10 cellular contexts compared by ENCODE assay signal in the genomic region with DNA sequence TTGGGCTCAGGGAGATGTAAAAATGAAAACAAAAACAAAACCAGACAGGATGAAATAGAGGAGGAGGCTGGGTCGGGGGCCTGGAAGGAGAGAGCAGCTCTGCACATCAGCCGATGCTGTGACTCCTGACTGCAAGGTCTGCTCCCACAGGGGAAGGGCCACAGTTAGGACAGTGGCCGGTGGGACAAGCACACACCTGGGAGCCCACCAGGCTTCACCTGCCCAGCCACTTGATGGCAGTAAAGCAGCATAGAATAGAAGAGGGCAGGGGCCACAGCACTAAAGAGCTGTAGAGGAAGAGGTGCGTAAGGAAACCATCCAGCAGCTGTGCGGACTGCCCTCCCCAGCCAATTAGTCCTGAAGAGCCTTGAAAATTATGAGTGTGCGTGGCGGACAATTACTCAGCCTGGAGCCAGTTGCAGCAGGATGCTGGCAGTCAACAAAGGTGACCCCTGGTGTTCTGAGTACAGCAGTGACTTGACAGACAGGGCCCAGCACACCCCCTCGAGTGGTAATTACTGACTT. TPM values are rescaled to one million over a fixed set of nuclear protein-coding genes. Genes with fewer than 3 reads are reported as not detected.
DNase-seq lines count a peak whose midpoint lies in the region; ATAC-seq and TF ChIP-seq lines count a peak whose summit lies in the region.
"Had no signal": no experiment of that assay in that cellular context is flagged by ENCODE, and none has a peak within 500 bp of the region (broad histone marks: within the 10 kb centered on the region; RNA-seq: fewer than 3 reads in every experiment).

No MANE protein-coding gene starts in this region.

- H3K36me3 ChIP-seq in HEK293 (ENCODE audit: control insufficient read depth in 2 of 2, insufficient read depth in 1 of 2, low read length in 2 of 2): no peaks in the 10 kb centered on the region
- H3K36me3 ChIP-seq in SJCRH30: no peaks in the 10 kb centered on the region
- H3K36me3 ChIP-seq in hepatocyte (replicated peaks; ENCODE audit: insufficient read depth, low read depth): no peaks in the 10 kb centered on the region
- H3K36me3 ChIP-seq: vagina had no signal

- H3K4me3 ChIP-seq in HEK293 (ENCODE audit: low read depth, low read length) (no peak overlapping the region), SJCRH30 (no peak overlapping the region), hepatocyte (no peak overlapping the region)
- H3K4me3 ChIP-seq: vagina had no signal

- H2AFZ ChIP-seq in hepatocyte: no peak overlapping the region

- 70% methylated on average over 8 of the region's 8 CpGs for WGBS in hepatocyte (ENCODE audit: low lambda C conversion rate, missing lambda C conversion rate)

- H3K9me2 ChIP-seq in hepatocyte (replicated peaks; ENCODE audit: insufficient read depth): no peaks in the 10 kb centered on the region

- CTCF ChIA-PET in HEK293 (lab: Yijun Ruan, JAX): interaction anchor here (0.6 to 1.6 kb wide), 10 partner anchors 29 to 1134 kb away, joined by 3 to 7 read pairs (median 4); a partner anchor contains a TSS

- H3K27ac ChIP-seq in 22Rv1 (no peak overlapping the region), HEK293 (ENCODE audit: extremely low read depth, low read depth, low read length) (no peak overlapping the region), SJCRH30 (peak overlapping the region; percentile 72), hepatocyte (peak overlapping the region; percentile 57)
- H3K27ac ChIP-seq: vagina had no signal

- no peaks in the 10 kb centered on the region for H3K9me3 ChIP-seq in HEK293 (ENCODE audit: control insufficient read depth, insufficient read depth, low read depth, low read length)
- H3K9me3 ChIP-seq in SJCRH30 (replicated peaks): no peaks in the 10 kb centered on the region
- no peaks in the 10 kb centered on the region for H3K9me3 ChIP-seq in hepatocyte (ENCODE audit: low read depth)
- H3K9me3 ChIP-seq: vagina had no signal

- H3K4me1 ChIP-seq in HEK293 (ENCODE audit: control insufficient read depth, insufficient read depth, low read length) (no peaks in the 10 kb centered on the region; the same call in 1 of the 2 replicates), SJCRH30 (peaks cover 53% of the 10 kb centered on the region), hepatocyte (ENCODE audit: insufficient read depth) (peaks cover 17% of the 10 kb centered on the region)

- DNase-seq in SJCRH30: peak; percentile 61 to 71
- DNase-seq in hepatocyte (ENCODE audit: low spot score): peak; percentile 43
- no peak for DNase-seq in EL
- no peak for DNase-seq in T-helper 9 cell

- H4K20me1 ChIP-seq in hepatocyte (ENCODE audit: insufficient read depth, poor library complexity, severe bottlenecking): no peaks in the 10 kb centered on the region

- POLR2A ChIA-PET in HEK293 (lab: Yijun Ruan, JAX): no interaction called here

- no peaks in the 10 kb centered on the region for H3K27me3 ChIP-seq in SJCRH30
- H3K27me3 ChIP-seq in hepatocyte: no peaks in the 10 kb centered on the region
- H3K27me3 ChIP-seq: vagina had no signal

- no peaks in the 10 kb centered on the region for H3K79me2 ChIP-seq in hepatocyte

- peak overlapping the region; percentile 48 for H3K4me2 ChIP-seq in hepatocyte

- TF ChIP-seq CTCF in 22Rv1 (IDR thresholded peaks at IDR 0.05) (peak; percentile 49), HEK293 (tag by site-specific recombination; IDR thresholded peaks at IDR 0.05) (no peak), hepatocyte (IDR thresholded peaks at IDR 0.05; ENCODE audit: poor library complexity) (peak; percentile 29)

- ATAC-seq in GM19455 (IDR thresholded peaks at IDR 0.05; ENCODE audit: unreplicated experiment) (no peak), GM18873 (IDR thresholded peaks at IDR 0.05; ENCODE audit: low FRiP score, unreplicated experiment) (no peak)
- ATAC-seq: T-cell had no signal

TF ChIP-seq in HEK293, 187 proteins besides CTCF, POLR2A, EP300 and RAD21:
- TF ChIP-seq EGR2 (tag by site-specific recombination; IDR thresholded peaks at IDR 0.05; ENCODE audit: low read depth) (0 out of 2 replicates have a peak, but pooled peaks have one; percentile 30), ZNF654 (tag by site-specific recombination; IDR thresholded peaks at IDR 0.05; ENCODE audit: low read depth) (peak; percentile 48), ZNF571 (tag by site-specific recombination; IDR thresholded peaks at IDR 0.05) (no peak), SP2 (tag by site-specific recombination; IDR thresholded peaks at IDR 0.05) (no peak), GLIS1 (tag by site-specific recombination; IDR thresholded peaks at IDR 0.05) (peak; percentile 76), ZNF202 (tag by site-specific recombination; IDR thresholded peaks at IDR 0.05; ENCODE audit: borderline replicate concordance) (no peak), ZIC2 (tag by site-specific recombination; IDR thresholded peaks at IDR 0.05) (peak; percentile 94), ZNF350 (tag by site-specific recombination; IDR thresholded peaks at IDR 0.05) (no peak), SP7 (tag by site-specific recombination; IDR thresholded peaks at IDR 0.05) (peak; percentile 76), ZNF600 (tag by site-specific recombination; IDR thresholded peaks at IDR 0.05) (peak; percentile 32; the same call in 1 of the 2 replicates), ZSCAN30 (tag by site-specific recombination; IDR thresholded peaks at IDR 0.05) (peak; percentile 39; the same call in 1 of the 2 replicates), ZNF341 (tag by site-specific recombination; IDR thresholded peaks at IDR 0.05; ENCODE audit: low read depth) (peak; percentile 22; the same call in 1 of the 2 replicates)

RNA-seq across cellular contexts. Expression of a gene that starts 29.8 kb away (rescaled TPM):
- 6.5 and 9.4 TPM in 2 replicates for total RNA-seq in SJCRH30 (2014; rRNA removed; shearing (Covaris generic))
- 8.5 and 14.4 TPM in 2 replicates for total RNA-seq in hepatocyte
- 15.2 and 17.2 TPM in 2 replicates for polyA plus RNA-seq in hepatocyte

RNA-seq across cellular contexts. Expression of a gene that starts 37.5 kb away (rescaled TPM):
- total RNA-seq in SJCRH30 (2014; rRNA removed; shearing (Covaris generic)): 0.08 and 0.10 TPM in 2 replicates
- 0.12 and 0.37 TPM in 2 replicates for total RNA-seq in hepatocyte
- polyA plus RNA-seq in hepatocyte: 0.51 and 0.69 TPM in 2 replicates

RNA-seq across cellular contexts. Expression of a gene that starts 51.3 kb away (rescaled TPM):
- total RNA-seq in SJCRH30 (2014; rRNA removed; shearing (Covaris generic)): not detected in 2 replicates
- total RNA-seq in hepatocyte: not detected in 2 replicates
- not detected in 2 replicates for polyA plus RNA-seq in hepatocyte
- total RNA-seq: T-cell, vagina had no signal

RNA-seq across cellular contexts. Expression of a gene that starts 54.0 kb away (rescaled TPM):
- total RNA-seq in SJCRH30 (2014; rRNA removed; shearing (Covaris generic)): not detected in 2 replicates
- 0.33 and 1.1 TPM in 2 replicates for total RNA-seq in hepatocyte
- polyA plus RNA-seq in hepatocyte: 1.4 and 1.6 TPM in 2 replicates
- total RNA-seq: T-cell, vagina had no signal

Comparison
In these comparisons a context has a peak if more than half of its experiments do, and no peak if none do; other contexts are left out.
1. H3K27ac ChIP-seq: peak in SJCRH30 (single experiment) and hepatocyte (single experiment); none in 22Rv1 (single experiment) and HEK293 (single experiment).
2. DNase-seq: peak in SJCRH30 (2 of 2) and hepatocyte (single experiment); none in EL (single experiment) and T-helper 9 cell (single experiment).